In genomic region chr3:127495821-127496220, GRCh38 we compare ENCODE assay signal across 11 cellular contexts.
"Had no signal": no experiment of that assay in that cellular context is flagged by ENCODE, and none has a peak within 500 bp of the region (broad histone marks: within the 10 kb centered on the region; RNA-seq: fewer than 3 reads in every experiment).

No MANE protein-coding gene starts in this region.

- H3K36me3 ChIP-seq: gastrocnemius medialis, suprapubic skin, thyroid gland had no signal

- DNase-seq: cortex of kidney; effector memory CD4-positive, alpha-beta T cell; gastrocnemius medialis; islet precursor cell; mammary epithelial cell; naive thymus-derived CD8-positive, alpha-beta T cell; posterior cingulate gyrus; stimulated activated naive CD4-positive, alpha-beta T cell treated with Interleukin-2 at 50 U/mL for 16 hours; thyroid gland had no signal

- H3K4me3 ChIP-seq: gastrocnemius medialis, skin epidermis, suprapubic skin, thyroid gland had no signal

- H3K27me3 ChIP-seq: thyroid gland had no signal

- H3K4me1 ChIP-seq: gastrocnemius medialis, suprapubic skin, thyroid gland had no signal

- H3K9me3 ChIP-seq: gastrocnemius medialis, suprapubic skin, thyroid gland had no signal

- H3K27ac ChIP-seq: gastrocnemius medialis, skin epidermis, suprapubic skin, thyroid gland had no signal
